14 cellular contexts compared by ENCODE assay signal in genomic region chr1:232965124-232965911, GRCh38. TPM values are rescaled to one million over a fixed set of nuclear protein-coding genes. Genes with fewer than 3 reads are reported as not detected.
DNase-seq lines count a peak whose midpoint lies in the region; ATAC-seq and TF ChIP-seq lines count a peak whose summit lies in the region.
"Had no signal": no experiment of that assay in that cellular context is flagged by ENCODE, and none has a peak within 500 bp of the region (broad histone marks: within the 10 kb centered on the region; RNA-seq: fewer than 3 reads in every experiment).

No MANE protein-coding gene starts in this region.

- H3K9me3 Mint-ChIP-seq in MCF 10A (ENCODE audit: unreplicated experiment): no peaks in the 10 kb centered on the region

- CTCF ChIA-PET in MCF 10A (lab: Yijun Ruan, JAX): interaction anchor here (0.6 to 1.9 kb wide), 5 partner anchors 13 to 335 kb away, joined by 3 to 11 read pairs (median 3); partner anchors contain the start of gene SIPA1L2

- no TSS peak for BruUV-seq in MCF 10A (replicated peaks; lab: Mats Ljungman, UMichigan)

- H3K27me3 Mint-ChIP-seq in MCF 10A (ENCODE audit: insufficient read depth, unreplicated experiment): no peaks in the 10 kb centered on the region

- peaks cover 17% of the 10 kb centered on the region for H3K4me1 Mint-ChIP-seq in MCF 10A (ENCODE audit: insufficient read depth, unreplicated experiment)

- peak; percentile 57 for ATAC-seq in HG02885 (IDR thresholded peaks at IDR 0.05; ENCODE audit: poor library complexity, unreplicated experiment)

- DNase-seq in MCF 10A (ENCODE audit: unreplicated experiment) (no peak), breast epithelium (ENCODE audit: low spot score in 2 of 2) (no peak), esophagus muscularis mucosa (ENCODE audit: extremely low spot score) (no peak), transverse colon (no peak), BE2C (no peak), NCI-H1417 (lab: John Stamatoyannopoulos, UW) (no peak), germinal center (ENCODE audit: low spot score) (no peak)
- DNase-seq: amniotic stem cell, GOT3, midbrain, NCI-H2171 treated with DMSO at 0.1 percent for 48 hours, upper lobe of left lung had no signal

- H3K9me3 ChIP-seq in breast epithelium (no peaks in the 10 kb centered on the region), esophagus muscularis mucosa (no peaks in the 10 kb centered on the region), transverse colon (no peaks in the 10 kb centered on the region), BE2C (no peaks in the 10 kb centered on the region)
- H3K9me3 ChIP-seq: upper lobe of left lung had no signal

- TF ChIP-seq EP300 in esophagus muscularis mucosa (IDR thresholded peaks at IDR 0.05): no peak
- no peak for TF ChIP-seq EP300 in transverse colon (IDR thresholded peaks at IDR 0.05; ENCODE audit: low read depth)

- H3K4me3 Mint-ChIP-seq in MCF 10A (ENCODE audit: unreplicated experiment): no peak overlapping the region

- H3K27ac ChIP-seq in breast epithelium (no peak overlapping the region), esophagus muscularis mucosa (replicated peaks in 1 of 4) (peak overlapping the region in 3 of 4 donors; percentile 8 to 23 (median 14)), transverse colon (peak overlapping the region in 3 of 4 donors; percentile 47 to 74 (median 72))
- H3K27ac ChIP-seq: parathyroid adenoma had no signal

- H3K4me1 ChIP-seq in breast epithelium (no peaks in the 10 kb centered on the region), esophagus muscularis mucosa (peaks cover 22 to 48% (median 29%) of the 10 kb centered on the region in 4 donors), transverse colon (peaks cover 0 to 32% (median 8%) of the 10 kb centered on the region in 4 donors), BE2C (peaks cover 11% of the 10 kb centered on the region)
- H3K4me1 ChIP-seq: parathyroid adenoma had no signal

- in situ Hi-C loops in transverse colon (cut with MboI; ENCODE audit: low pct_ligation_motif_present in 1 of 4, low pct_unique_long_range_greater_than_20kb in 1 of 4, low sequenced_read_pairs in 3 of 4): loop anchor here in 2 of 4 donors (25.0 kb wide), 1 partner anchor 328 kb away; the partner anchor contains the start of gene SIPA1L2 (in 2 of the 2)

- TF ChIP-seq POLR2A in breast epithelium (IDR thresholded peaks at IDR 0.05) (no peak), esophagus muscularis mucosa (IDR thresholded peaks at IDR 0.05; ENCODE audit: low read depth) (no peak), transverse colon (IDR thresholded peaks at IDR 0.05) (no peak)

- intact Hi-C loops in MCF 10A (cut with micrococcal nuclease): no loop called here
- intact Hi-C loops in breast epithelium (cut with DNase I; ENCODE audit: low total_unique reads): no loop called here
- intact Hi-C loops in esophagus muscularis mucosa (cut with DNase I): no loop called here
- intact Hi-C loops in transverse colon (cut with DNase I; ENCODE audit: low total_unique reads): no loop called here

- peak overlapping the region; percentile 52 for H3K27ac Mint-ChIP-seq in MCF 10A (ENCODE audit: low read depth, unreplicated experiment)

- H3K4me3 ChIP-seq in breast epithelium (no peak overlapping the region), esophagus muscularis mucosa (no peak overlapping the region), transverse colon (no peak overlapping the region), BE2C (ENCODE audit: low read depth, low read length) (no peak overlapping the region)
- H3K4me3 ChIP-seq: upper lobe of left lung had no signal

- POLR2A ChIA-PET in MCF 10A (lab: Yijun Ruan, JAX): interaction anchor here (0.6 to 2.9 kb wide), 6 partner anchors 8 to 260 kb away, joined by 3 to 10 read pairs (median 4); partner anchors contain the start of gene NTPCR

- TF ChIP-seq CTCF in MCF 10A (IDR thresholded peaks at IDR 0.05; ENCODE audit: unreplicated experiment): no peak
- no peak for TF ChIP-seq CTCF in breast epithelium (IDR thresholded peaks at IDR 0.05)
- TF ChIP-seq CTCF in esophagus muscularis mucosa (IDR thresholded peaks at IDR 0.05): no peak
- no peak for TF ChIP-seq CTCF in transverse colon (IDR thresholded peaks at IDR 0.05)
- no peak for TF ChIP-seq CTCF in BE2C (IDR thresholded peaks at IDR 0.05; ENCODE audit: low read depth, low read length)

- WGBS in esophagus muscularis mucosa: 87% methylated on average over 4 of the region's 10 CpGs
- 73 to 85% methylated on average over 3 to 10 of the region's 10 CpGs for WGBS in transverse colon (ENCODE audit: low coverage in 1 of 2), 2 donors

- H3K27me3 ChIP-seq in breast epithelium (no peaks in the 10 kb centered on the region), esophagus muscularis mucosa (no peaks in the 10 kb centered on the region), transverse colon (no peaks in the 10 kb centered on the region), BE2C (no peaks in the 10 kb centered on the region)
- H3K27me3 ChIP-seq: upper lobe of left lung had no signal

- no peaks in the 10 kb centered on the region for H3K36me3 ChIP-seq in breast epithelium
- peaks cover 0 to 41% (median 14%) of the 10 kb centered on the region in 4 donors for H3K36me3 ChIP-seq in esophagus muscularis mucosa
- peaks cover 0 to 9% (median 4%) of the 10 kb centered on the region in 4 donors for H3K36me3 ChIP-seq in transverse colon
- H3K36me3 ChIP-seq in BE2C: peaks cover 3% of the 10 kb centered on the region

- peaks cover 100% of the 10 kb centered on the region for H3K36me3 Mint-ChIP-seq in MCF 10A (ENCODE audit: insufficient read depth, unreplicated experiment)

RNA-seq across cellular contexts. Expression of gene NTPCR, which starts 14.9 kb away (rescaled TPM):
- 116 and 129 TPM in 2 replicates for total RNA-seq in MCF 10A (2022)
- total RNA-seq in breast epithelium: 10 to 100 TPM; 27.2 to 40.1 (median 28.8) TPM
- total RNA-seq in esophagus muscularis mucosa: 10 to 100 TPM; 21.7 to 26.6 (median 24.6) TPM
- 10 to 100 TPM; 13.5 to 53.3 (median 37.2) TPM for total RNA-seq in transverse colon
- 129 TPM for polyA plus RNA-seq in BE2C (2012; ENCODE audit: insufficient read depth, insufficient read length, low read depth)

Comparison
In these comparisons a context has a peak if more than half of its experiments do, and no peak if none do; other contexts are left out.
1. H3K27ac ChIP-seq: peak in esophagus muscularis mucosa (3 of 4) and transverse colon (3 of 4); none in breast epithelium (0 of 2).